Comparison of ENCODE assay signal across 11 cellular contexts in genomic region chr9:128297221-128297773, GRCh38.
"Had no signal": no experiment of that assay in that cellular context is flagged by ENCODE, and none has a peak within 500 bp of the region (broad histone marks: within the 10 kb centered on the region; RNA-seq: fewer than 3 reads in every experiment).

No MANE protein-coding gene starts in this region.

- H3K9me3 ChIP-seq: heart left ventricle had no signal

- H3K27ac ChIP-seq: heart left ventricle had no signal

- H3K27me3 ChIP-seq: heart left ventricle had no signal

- H3K4me3 ChIP-seq: heart left ventricle had no signal

- DNase-seq: activated CD4-positive, alpha-beta T cell treated with anti-CD3 and anti-CD28 coated beads, Interleukin-2, amount 50 U/mL, for 48 hours; activated T-cell treated with anti-CD3 and anti-CD28 coated beads, Interleukin-2, amount 50 U/mL, for 4 hours; anterior cingulate cortex; dermis blood vessel endothelial cell; heart left ventricle; left cardiac atrium; naive thymus-derived CD8-positive, alpha-beta T cell; posterior cingulate gyrus; stimulated activated CD4-positive, alpha-beta T cell treated with anti-CD3 and anti-CD28 coated beads, Interleukin-4, amount 100 ng/mL, for 24 hours; stimulated activated naive CD4-positive, alpha-beta T cell treated with Interleukin-2 at 50 U/mL for 16 hours; T1000 had no signal
